Comparison of ENCODE assay signal across 15 cellular contexts in genomic region chr4:2507259-2507658, GRCh38.
"Had no signal": no experiment of that assay in that cellular context is flagged by ENCODE, and none has a peak within 500 bp of the region (broad histone marks: within the 10 kb centered on the region; RNA-seq: fewer than 3 reads in every experiment).

No MANE protein-coding gene starts in this region.

- H3K4me1 ChIP-seq: gastroesophageal sphincter had no signal

- H3K27me3 ChIP-seq: gastroesophageal sphincter, ovary, thyroid gland had no signal

- FAIRE-seq: astrocyte, colon, keratinocyte had no signal

- H3K27ac Mint-ChIP-seq: T-helper 2 cell treated with Interferon-gamma antibody and Interleukin-4, amounts not matched to agents 5 μg/mL and 100 μg/mL, for 36 hours had no signal

- H3K27ac ChIP-seq: gastroesophageal sphincter, left ventricle myocardium inferior, ovary, thyroid gland had no signal

- H3K9me3 Mint-ChIP-seq: neural crest cell; T-helper 2 cell treated with Interferon-gamma antibody and Interleukin-4, amounts not matched to agents 5 μg/mL and 100 μg/mL, for 36 hours had no signal

- ATAC-seq: gastroesophageal sphincter had no signal

- H3K9me3 ChIP-seq: gastroesophageal sphincter, left ventricle myocardium inferior, ovary, thyroid gland had no signal

- H3K4me3 Mint-ChIP-seq: neural crest cell; T-helper 2 cell treated with Interferon-gamma antibody and Interleukin-4, amounts not matched to agents 5 μg/mL and 100 μg/mL, for 36 hours had no signal

- H3K36me3 ChIP-seq: ovary had no signal

- H3K4me3 ChIP-seq: gastroesophageal sphincter, left ventricle myocardium inferior, ovary, thyroid gland had no signal

- DNase-seq: activated CD4-positive, alpha-beta T cell treated with anti-CD3 and anti-CD28 coated beads, Interleukin-2, amount 50 U/mL, for 1 hour; activated effector memory CD4-positive, alpha-beta T cell treated with anti-CD3 and anti-CD28 coated beads, Interleukin-2, amount 50 U/mL, for 16 hours; activated T-cell treated with anti-CD3 and anti-CD28 coated beads, Interleukin-2, amount 50 U/mL, for 1 hour; left ventricle myocardium inferior; mesenchymal stem cell; ovary; stimulated activated CD4-positive, alpha-beta T cell treated with anti-CD3 and anti-CD28 coated beads, Interleukin-4, amount 100 ng/mL, for 1 hour; stimulated activated CD8-positive, alpha-beta memory T cell treated with anti-CD3 and anti-CD28 coated beads, Interleukin-4, amount 100 ng/mL, for 48 hours had no signal
